Comparison of ENCODE assay signal across 1 cellular context in genomic region chr16:90043526-90043925, GRCh38.
A peak's percentile ranks its signal among the peaks of the same experiment; 100 is the strongest.
TF ChIP-seq lines count a peak whose summit lies in the region.

No MANE protein-coding gene starts in this region.

TF ChIP-seq in HepG2, 621 proteins besides CTCF, POLR2A, EP300 and RAD21:
- TF ChIP-seq SP5 (CRISPR knock-in tag; IDR thresholded peaks at IDR 0.05; ENCODE audit: borderline replicate concordance, low read depth) (no peak), CCDC6 (CRISPR knock-in tag; IDR thresholded peaks at IDR 0.05) (0 out of 2 replicates have a peak, but pooled peaks have one; percentile 27)
TF ChIP-seq in HepG2: peak in this region for 1.
